In genomic region chr21:18810136-18810535, GRCh38 we compare ENCODE assay signal across 23 cellular contexts.
"Had no signal": no experiment of that assay in that cellular context is flagged by ENCODE, and none has a peak within 500 bp of the region (broad histone marks: within the 10 kb centered on the region; RNA-seq: fewer than 3 reads in every experiment).

No MANE protein-coding gene starts in this region.

- H3K9me3 ChIP-seq: MG63 had no signal

- H3K36me3 Mint-ChIP-seq: activated CD8-positive, alpha-beta memory T cell treated with anti-CD3 and anti-CD28 coated beads, Interleukin-2, amount 10 ng/mL, durations not matched to agents 7 days and 5 days; activated naive CD8-positive, alpha-beta T cell treated with anti-CD3 and anti-CD28 coated beads for 36 hours had no signal

- H3K27me3 ChIP-seq: MG63 had no signal

- H3K27ac Mint-ChIP-seq: activated CD8-positive, alpha-beta memory T cell treated with anti-CD3 and anti-CD28 coated beads, Interleukin-2, amount 10 ng/mL, durations not matched to agents 7 days and 5 days; activated naive CD4-positive, alpha-beta T cell treated with anti-CD3 and anti-CD28 coated beads for 36 hours; activated naive CD8-positive, alpha-beta T cell treated with anti-CD3 and anti-CD28 coated beads for 36 hours; activated T-helper 17 cell treated with anti-CD3 and anti-CD28 coated beads, Interleukin-2, amount 50 U/mL, for 72 hours; T-helper 1 cell treated with Interleukin-12 subunit alpha and Interleukin-12 subunit beta and Interleukin-4 antibody, amounts not matched to agents 30 μg/mL and 1 μg/mL, for 36 hours had no signal

- FAIRE-seq: RCC 7860 had no signal

- H3K36me3 ChIP-seq: MG63 had no signal

- DNase-seq: activated CD4-positive, alpha-beta T cell treated with anti-CD3 and anti-CD28 coated beads for 48 hours; activated CD4-positive, alpha-beta T cell treated with anti-CD3 and anti-CD28 coated beads, Interleukin-2, amount 50 U/mL, for 4 hours; activated CD4-positive, CD25-positive, alpha-beta regulatory T cell treated with anti-CD3 and anti-CD28 coated beads, Interleukin-2, amount 50 U/mL, for 72 hours; activated CD8-positive, alpha-beta memory T cell treated with anti-CD3 and anti-CD28 coated beads, Interleukin-2, amount 10 ng/mL, durations not matched to agents 7 days and 5 days; activated gamma-delta T cell; activated naive CD4-positive, alpha-beta T cell treated with anti-CD3 and anti-CD28 coated beads for 36 hours; activated naive CD8-positive, alpha-beta T cell treated with anti-CD3 and anti-CD28 coated beads for 36 hours; activated T-cell treated with anti-CD3 and anti-CD28 coated beads for 4 hours; activated T-cell treated with anti-CD3 and anti-CD28 coated beads, Interleukin-2, amount 50 U/mL, for 48 hours; cerebellar nuclear complex; MG63; MV-4-11; NCI-H1092 treated with DMSO at 0.1 percent for 48 hours; NCI-H1417 treated with DMSO at 0.1 percent for 48 hours; NCI-H1694; NCI-H2029; NCI-H446; NCI-H524; PC-3; SHP77 treated with DMSO at 0.1 percent for 48 hours had no signal

- ATAC-seq: activated CD8-positive, alpha-beta memory T cell treated with anti-CD3 and anti-CD28 coated beads, Interleukin-2, amount 10 ng/mL, durations not matched to agents 7 days and 5 days; activated T-helper 17 cell treated with anti-CD3 and anti-CD28 coated beads, Interleukin-2, amount 50 U/mL, for 72 hours; PC-3 had no signal

- H3K4me3 ChIP-seq: MG63 had no signal
